ENCODE assay signal across 20 cellular contexts in the genomic region with DNA sequence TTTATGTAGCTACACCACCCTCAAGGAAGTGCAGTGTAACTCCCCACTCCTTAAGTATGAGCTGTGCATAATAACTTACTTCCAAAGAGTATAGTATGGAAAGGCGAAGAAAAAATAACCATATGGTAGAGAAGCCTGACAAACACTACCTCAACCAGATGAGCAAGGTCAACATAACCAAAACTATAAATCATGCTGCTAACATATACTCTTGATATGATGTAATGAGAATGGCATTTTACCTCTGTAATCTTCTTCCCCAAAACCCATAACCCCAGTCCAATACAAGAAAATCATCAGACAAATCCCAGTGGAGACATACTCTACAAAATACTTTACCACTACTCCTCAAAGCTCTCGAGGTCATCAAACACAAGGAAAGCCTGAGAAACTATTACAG. TPM values are rescaled to one million over a fixed set of nuclear protein-coding genes. Genes with fewer than 3 reads are reported as not detected.
DNase-seq lines count a peak whose midpoint lies in the region; ATAC-seq, FAIRE-seq and TF ChIP-seq lines count a peak whose summit lies in the region.
"Had no signal": no experiment of that assay in that cellular context is flagged by ENCODE, and none has a peak within 500 bp of the region (broad histone marks: within the 10 kb centered on the region; RNA-seq: fewer than 3 reads in every experiment).

No MANE protein-coding gene starts in this region.

- peaks cover 96% of the 10 kb centered on the region for H3K4me1 ChIP-seq in KMS-11 (ENCODE audit: low read depth, poor library complexity, severe bottlenecking)
- H3K4me1 ChIP-seq in GM12878 (ENCODE audit: control insufficient read depth, insufficient read depth, low read length) = peaks cover 59% of the 10 kb centered on the region
- H3K4me1 ChIP-seq: psoas muscle had no signal

- no peak overlapping the region for H3K4me3 Mint-ChIP-seq in activated T-cell treated with anti-CD3 and anti-CD28 coated beads, Interleukin-2, amount 50 U/mL, for 24 hours
- no peak overlapping the region for H3K4me3 Mint-ChIP-seq in stimulated activated memory B cell treated with anti-CD40 and anti-IgM and Interleukin-4, amounts not matched to agents 10 μg/mL and 1 μg/mL and 100 μg/mL, for 72 hours
- H3K4me3 Mint-ChIP-seq: neural crest cell had no signal

- TF ChIP-seq CTCF in KMS-11 (conservative IDR thresholded peaks at IDR 0.05; ENCODE audit: low read depth, low read length) (no peak), GM12878 (IDR thresholded peaks at IDR 0.05 in 2 of 3, conservative IDR thresholded peaks at IDR 0.05 in 1 of 3; ENCODE audit: control insufficient read depth in 2 of 3, extremely low read depth in 1 of 3, insufficient read depth in 1 of 3, low read depth in 3 of 3, low read length in 3 of 3) (no peak)

- H4K20me1 ChIP-seq in KMS-11 (ENCODE audit: insufficient read depth) = peaks cover 18% of the 10 kb centered on the region
- H4K20me1 ChIP-seq in GM12878 (ENCODE audit: control insufficient read depth, insufficient read depth) = no peaks in the 10 kb centered on the region

- WGBS in GM12878 (ENCODE audit: insufficient coverage, insufficient replicate concordance, low lambda C conversion rate, missing lambda C conversion rate) = 92% methylated on average over 2 of the region's 2 CpGs

- no peak for TF ChIP-seq POLR2A in GM12878 (IDR thresholded peaks at IDR 0.05; ENCODE audit: low read depth, low read length)

- no peaks in the 10 kb centered on the region for H3K27me3 ChIP-seq in KMS-11 (ENCODE audit: insufficient read depth, low read depth)
- H3K27me3 ChIP-seq in GM12878 (replicated peaks in 1 of 2; ENCODE audit: control insufficient read depth in 2 of 2, insufficient read depth in 2 of 2, low read length in 1 of 2) = no peaks in the 10 kb centered on the region
- H3K27me3 ChIP-seq: spleen had no signal

- no peak for DNase-seq in activated T-cell treated with anti-CD3 and anti-CD28 coated beads, Interleukin-2, amount 50 U/mL, for 24 hours
- DNase-seq in activated T-cell treated with anti-CD3 and anti-CD28 coated beads, Interleukin-2, amount 50 U/mL, for 1 hour = no peak
- DNase-seq in GM12878 (ENCODE audit: low read depth, low spot score) = no peak
- no peak for DNase-seq in NCI-H526 treated with DMSO at 0.1 percent for 48 hours (lab: John Stamatoyannopoulos, UW)
- no peak for DNase-seq in stimulated activated CD4-positive, alpha-beta T cell treated with anti-CD3 and anti-CD28 coated beads, Interleukin-2, amount 100 ng/mL, for 24 hours
- DNase-seq in CD1c-positive myeloid dendritic cell (ENCODE audit: extremely low spot score) = no peak
- DNase-seq: activated naive CD4-positive, alpha-beta T cell treated with anti-CD3 and anti-CD28 coated beads, Interleukin-2, amount 50 U/mL, for 16 hours; hippocampal formation; kidney glomerular epithelial cell; NCI-H2081 treated with DMSO at 0.1 percent for 48 hours; NCI-H748 treated with DMSO at 0.1 percent for 48 hours; psoas muscle; spleen; stimulated activated naive CD8-positive, alpha-beta T cell treated with anti-CD3 and anti-CD28 coated beads, Interleukin-15, Interleukin-2, amounts not matched to agents 100 U/mL and 50 U/mL, for 24 hours had no signal

- CTCF ChIA-PET in GM12878 (lab: Yijun Ruan, JAX) = interaction anchor here (0.6 to 1.6 kb wide), 13 partner anchors 10 to 1536 kb away, joined by 3 to 14 read pairs (median 4); no protein-coding TSS in a partner anchor

- no peak for ATAC-seq in GM12878
- ATAC-seq in stimulated activated memory B cell treated with anti-CD40 and anti-IgM and Interleukin-4, amounts not matched to agents 10 μg/mL and 1 μg/mL and 100 μg/mL, for 72 hours = no peak
- ATAC-seq: psoas muscle; stimulated activated naive CD8-positive, alpha-beta T cell treated with anti-CD3 and anti-CD28 coated beads, Interleukin-15, Interleukin-2, amounts not matched to agents 100 U/mL and 50 U/mL, for 24 hours had no signal

- no peak overlapping the region for H2AFZ ChIP-seq in KMS-11 (ENCODE audit: low read depth)
- H2AFZ ChIP-seq in GM12878 (ENCODE audit: control insufficient read depth, low read depth, low read length) = no peak overlapping the region

- H3K4me2 ChIP-seq in KMS-11 (peak overlapping the region; percentile 79), GM12878 (ENCODE audit: control insufficient read depth, insufficient read depth) (no peak overlapping the region)

- in situ Hi-C loops in GM12878 (cut with MboI) = loop anchor here (5.0 kb wide), 1 partner anchor 52 kb away; no protein-coding TSS in a partner anchor

- H3K4me3 ChIP-seq in KMS-11 (IDR thresholded peaks at IDR 0.05; ENCODE audit: insufficient read depth, low read depth, low read length) (no peak overlapping the region), GM12878 (no peak overlapping the region)
- H3K4me3 ChIP-seq: psoas muscle, spleen had no signal

- no TSS peak for BruUV-seq in GM12878 (replicated peaks; lab: Mats Ljungman, UMichigan)

- intact Hi-C loops in GM12878 (cut with micrococcal nuclease; ENCODE audit: unreplicated experiment) = loop anchor here (10.0 kb wide), 1 partner anchor 1369 kb away; the partner anchor contains the start of gene CCDC126

- H3K9ac ChIP-seq in KMS-11 (no peak overlapping the region), GM12878 (ENCODE audit: control insufficient read depth, insufficient read depth, low read length) (no peak overlapping the region)

- no peak for TF ChIP-seq RAD21 in GM12878 (IDR thresholded peaks at IDR 0.05; ENCODE audit: insufficient read depth, low read depth, low read length)

- H3K4me1 Mint-ChIP-seq in activated T-cell treated with anti-CD3 and anti-CD28 coated beads, Interleukin-2, amount 50 U/mL, for 24 hours (ENCODE audit: low read depth) = peaks cover 87% of the 10 kb centered on the region
- H3K4me1 Mint-ChIP-seq in stimulated activated memory B cell treated with anti-CD40 and anti-IgM and Interleukin-4, amounts not matched to agents 10 μg/mL and 1 μg/mL and 100 μg/mL, for 72 hours = peaks cover 85% of the 10 kb centered on the region

- no peaks in the 10 kb centered on the region for H3K27me3 Mint-ChIP-seq in activated T-cell treated with anti-CD3 and anti-CD28 coated beads, Interleukin-2, amount 50 U/mL, for 24 hours
- no peaks in the 10 kb centered on the region for H3K27me3 Mint-ChIP-seq in stimulated activated memory B cell treated with anti-CD40 and anti-IgM and Interleukin-4, amounts not matched to agents 10 μg/mL and 1 μg/mL and 100 μg/mL, for 72 hours

- H3K36me3 ChIP-seq in KMS-11 (ENCODE audit: insufficient read depth) (no peaks in the 10 kb centered on the region), GM12878 (ENCODE audit: control insufficient read depth in 2 of 2, insufficient read depth in 2 of 2, low read length in 1 of 2) (no peaks in the 10 kb centered on the region)
- H3K36me3 ChIP-seq: spleen had no signal

- POLR2A ChIA-PET in GM12878 (lab: Charles Lee) = interaction anchor here (0.7 to 7.0 kb wide), 6 partner anchors 15 to 65 kb away, joined by 3 to 68 read pairs (median 4); partner anchors contain the start of gene OSBPL3

- H3K27ac Mint-ChIP-seq in activated T-cell treated with anti-CD3 and anti-CD28 coated beads, Interleukin-2, amount 50 U/mL, for 24 hours = peak overlapping the region; percentile 77
- peak overlapping the region; percentile 93 for H3K27ac Mint-ChIP-seq in stimulated activated memory B cell treated with anti-CD40 and anti-IgM and Interleukin-4, amounts not matched to agents 10 μg/mL and 1 μg/mL and 100 μg/mL, for 72 hours

- SMC1A ChIA-PET in GM12878 (lab: Charles Lee; ENCODE audit: uncharacterized antibody, unreplicated experiment) = interaction anchor here (0.7 to 12.8 kb wide), 14 partner anchors 8 to 160 kb away, joined by 3 to 189 read pairs (median 8); partner anchors contain the start of gene OSBPL3

- H3K9me3 ChIP-seq in GM12878 (replicated peaks; ENCODE audit: control insufficient read depth, insufficient read depth, low read length) = no peaks in the 10 kb centered on the region
- H3K9me3 ChIP-seq: psoas muscle, spleen had no signal

- no peak for FAIRE-seq in GM12878 (lab: Jason Lieb, UNC)
- FAIRE-seq: bronchial epithelial cell, H54 had no signal

- peaks cover 19% of the 10 kb centered on the region for H3K36me3 Mint-ChIP-seq in activated T-cell treated with anti-CD3 and anti-CD28 coated beads, Interleukin-2, amount 50 U/mL, for 24 hours (ENCODE audit: low read depth)
- H3K36me3 Mint-ChIP-seq in stimulated activated memory B cell treated with anti-CD40 and anti-IgM and Interleukin-4, amounts not matched to agents 10 μg/mL and 1 μg/mL and 100 μg/mL, for 72 hours = peaks cover 3% of the 10 kb centered on the region

- peaks cover 9% of the 10 kb centered on the region for H3K9me3 Mint-ChIP-seq in activated T-cell treated with anti-CD3 and anti-CD28 coated beads, Interleukin-2, amount 50 U/mL, for 24 hours
- no peaks in the 10 kb centered on the region for H3K9me3 Mint-ChIP-seq in stimulated activated memory B cell treated with anti-CD40 and anti-IgM and Interleukin-4, amounts not matched to agents 10 μg/mL and 1 μg/mL and 100 μg/mL, for 72 hours

- TF ChIP-seq EP300 in GM12878 (IDR thresholded peaks at IDR 0.05; ENCODE audit: borderline replicate concordance in 1 of 2, control insufficient read depth in 1 of 2, low read depth in 2 of 2, low read length in 2 of 2) = no peak

- no peak overlapping the region for H3K27ac ChIP-seq in KMS-11
- H3K27ac ChIP-seq in GM12878 (ENCODE audit: control insufficient read depth, insufficient read depth) = peak overlapping the region; percentile 82
- H3K27ac ChIP-seq: psoas muscle, VCaP had no signal

- RAD21 ChIA-PET in GM12878 (lab: Charles Lee; ENCODE audit: unreplicated experiment) = interaction anchor here (0.9 to 10.0 kb wide), 8 partner anchors 13 to 143 kb away, joined by 3 to 106 read pairs (median 6); partner anchors contain the start of gene OSBPL3

- H3K79me2 ChIP-seq in KMS-11 (ENCODE audit: insufficient read depth, low read depth) (peaks cover 36% of the 10 kb centered on the region; the same call in 1 of the 2 replicates), GM12878 (ENCODE audit: control insufficient read depth, insufficient read depth, low read length) (peaks cover 92% of the 10 kb centered on the region)

RNA-seq across cellular contexts. Expression of gene OSBPL3, which starts 15.8 kb away (rescaled TPM):
- 60.2 and 64.2 TPM in 2 replicates for total RNA-seq in GM12878 (2013; cell fraction: nucleolus; rRNA removed)
- total RNA-seq in GM12878 (2014; rRNA removed) (26.3 and 29.3 TPM in 2 replicates), GM12878 (2014; rRNA removed; fragmentation: Illumina TruSeq; extraction: Trizol) (27.8 and 28.2 TPM in 2 replicates), GM12878 (2021) (34.0 and 46.6 TPM in 2 replicates)
- 8.9 TPM for polyA plus RNA-seq in GM12878 (2011; ENCODE audit: low read depth)
- polyA plus RNA-seq in GM12878 (2011; rRNA removed) (26.1 and 28.0 TPM in 2 replicates), GM12878 (2014; fragmentation: Illumina TruSeq; extraction: Trizol) (23.3 and 26.6 TPM in 2 replicates), GM12878 (2014; fragmentation: Nextera tagmentation; extraction: Ambion mirVana) (10 to 100 TPM in 1 of 2 experiments, 1 to 10 TPM in 1; 6.1 to 15.2 TPM), GM12878 (2014; rRNA removed) (24.2 and 28.1 TPM in 2 replicates), GM12878 (2016; fragmentation: Nextera tagmentation; extraction: Ambion mirVana) (10 to 100 TPM; 33.3 to 38.1 TPM)
- polyA plus RNA-seq in GM12878 (2011; cell fraction: cytosol; rRNA removed) = 14.5 and 15.8 TPM in 2 replicates
- 77.3 and 96.7 TPM in 2 replicates for polyA plus RNA-seq in GM12878 (2011; cell fraction: nucleus; rRNA removed)
- polyA plus RNA-seq in GM12878 (2012) = 11.0 and 12.1 TPM in 2 replicates
- 39.3 and 41.8 TPM in 2 replicates for polyA minus RNA-seq in GM12878 (2011; rRNA and poly(A)+ RNA removed)
- 7.9 and 12.3 TPM in 2 replicates for polyA minus RNA-seq in GM12878 (2011; cell fraction: cytosol; rRNA and poly(A)+ RNA removed)
- polyA minus RNA-seq in GM12878 (2011; cell fraction: nucleus; rRNA and poly(A)+ RNA removed) = 34.5 and 77.9 TPM in 2 replicates
